Comparison of ENCODE assay signal across 24 cellular contexts in genomic region chr7:129851174-129851573, GRCh38.
DNase-seq lines count a peak whose midpoint lies in the region; ATAC-seq, FAIRE-seq and TF ChIP-seq lines count a peak whose summit lies in the region.
"Had no signal": no experiment of that assay in that cellular context is flagged by ENCODE, and none has a peak within 500 bp of the region (broad histone marks: within the 10 kb centered on the region; RNA-seq: fewer than 3 reads in every experiment).

No MANE protein-coding gene starts in this region.

- H3K27ac ChIP-seq in body of pancreas = peak overlapping the region; percentile 65 to 88 (median 76)
- H3K27ac ChIP-seq in pancreas = peak overlapping the region; percentile 72 to 88 (median 74)
- no peak overlapping the region for H3K27ac ChIP-seq in SJCRH30
- H3K27ac ChIP-seq: BLaER1 treated with 17β-estradiol and CSF1 and Interleukin-3, amounts not matched to agents 10 nM and 100 nM; left lung; thyroid gland had no signal

- intact Hi-C loops in body of pancreas (cut with DNase I) (no loop called here), pancreas (cut with DNase I) (no loop called here)

- H3K4me3 ChIP-seq in body of pancreas (no peak overlapping the region), pancreas (no peak overlapping the region), SJCRH30 (no peak overlapping the region)
- H3K4me3 ChIP-seq: BLaER1 treated with 17β-estradiol and CSF1 and Interleukin-3, amounts not matched to agents 10 nM and 100 nM; GM12878; left lung; thyroid gland had no signal

- WGBS in body of pancreas, 2 donors = 9 to 21% methylated on average over 5 of the region's 5 CpGs
- 13 to 14% methylated on average over 5 of the region's 5 CpGs for WGBS in pancreas, 2 donors

- H3K36me3 ChIP-seq in body of pancreas (replicated peaks in 1 of 2; ENCODE audit: insufficient read depth in 1 of 2, low read depth in 2 of 2) = no peaks in the 10 kb centered on the region
- H3K36me3 ChIP-seq in pancreas = no peaks in the 10 kb centered on the region
- H3K36me3 ChIP-seq in SJCRH30 = 0 out of 2 replicates have a peak, but pooled peaks cover 5% of the 10 kb centered on the region
- H3K36me3 ChIP-seq: left lung, thyroid gland had no signal

- DNase-seq in D721Med (ENCODE audit: insufficient read length, low spot score) (no peak), NCI-H1417 treated with DMSO at 0.1 percent for 48 hours (lab: John Stamatoyannopoulos, UW) (peak; percentile 55), body of pancreas (no peak), pancreas (no peak), NCI-H2081 (lab: John Stamatoyannopoulos, UW) (no peak), SJCRH30 (no peak)
- DNase-seq: activated CD4-positive, alpha-beta T cell treated with anti-CD3 and anti-CD28 coated beads, Interleukin-2, amount 50 U/mL, for 48 hours; activated CD4-positive, CD25-positive, alpha-beta regulatory T cell treated with anti-CD3 and anti-CD28 coated beads, Interleukin-2, amount 50 U/mL, for 72 hours; activated naive CD4-positive, alpha-beta T cell; central memory CD4-positive, alpha-beta T cell; left lung; NCI-H1092; NCI-H2029; NCI-H2227 treated with DMSO at 0.1 percent for 48 hours; NCI-H69; stimulated activated CD4-positive, alpha-beta T cell treated with anti-CD3 and anti-CD28 coated beads, Interleukin-12 subunit alpha, Interleukin-12 subunit beta, amount 100 ng/mL, for 4 hours; stimulated activated CD4-positive, alpha-beta T cell treated with anti-CD3 and anti-CD28 coated beads, Interleukin-4, amount 100 ng/mL, for 24 hours; T-helper 17 cell; thyroid gland had no signal

- H3K4me1 ChIP-seq in body of pancreas = peaks cover 69% of the 10 kb centered on the region
- peaks cover 51 to 74% (median 52%) of the 10 kb centered on the region in 3 donors for H3K4me1 ChIP-seq in pancreas
- peaks cover 17% of the 10 kb centered on the region for H3K4me1 ChIP-seq in SJCRH30

- no peaks in the 10 kb centered on the region for H3K9me3 ChIP-seq in body of pancreas
- H3K9me3 ChIP-seq in pancreas = no peaks in the 10 kb centered on the region
- no peaks in the 10 kb centered on the region for H3K9me3 ChIP-seq in SJCRH30 (replicated peaks)
- H3K9me3 ChIP-seq: BLaER1 treated with 17β-estradiol and CSF1 and Interleukin-3, amounts not matched to agents 10 nM and 100 nM; left lung; thyroid gland had no signal

- TF ChIP-seq CTCF in D721Med (IDR thresholded peaks at IDR 0.05; ENCODE audit: insufficient read depth, missing control alignments) = no peak
- no peak for TF ChIP-seq CTCF in body of pancreas (IDR thresholded peaks at IDR 0.05)
- TF ChIP-seq CTCF in pancreas (IDR thresholded peaks at IDR 0.05) = no peak

- no peak for TF ChIP-seq POLR2A in body of pancreas (IDR thresholded peaks at IDR 0.05)

- FAIRE-seq in D721Med (lab: Jason Lieb, UNC) = peak; percentile 64
- no peak for FAIRE-seq in pancreas (lab: Jason Lieb, UNC)
- FAIRE-seq: GM12878, TTC549 had no signal

- ATAC-seq in body of pancreas = peak; percentile 8
- peak; percentile 14 to 46 (median 22) for ATAC-seq in pancreas
- no peak for ATAC-seq in HG02798 (IDR thresholded peaks at IDR 0.05; ENCODE audit: poor library complexity, unreplicated experiment)
- ATAC-seq: GM12878, left lung, sciatic nerve, T-helper 17 cell had no signal

- H3K27me3 ChIP-seq in body of pancreas (no peaks in the 10 kb centered on the region), pancreas (no peaks in the 10 kb centered on the region), SJCRH30 (no peaks in the 10 kb centered on the region)
- H3K27me3 ChIP-seq: BLaER1 treated with 17β-estradiol and CSF1 and Interleukin-3, amounts not matched to agents 10 nM and 100 nM; left lung; thyroid gland had no signal
